2 cellular contexts compared by ENCODE assay signal in genomic region chr1:67525053-67525760, GRCh38.
TF ChIP-seq lines count a peak whose summit lies in the region.

No MANE protein-coding gene starts in this region.

TF ChIP-seq in IMR-90, 13 proteins besides CTCF, POLR2A, EP300 and RAD21:
- no peak for TF ChIP-seq USF2 (IDR thresholded peaks at IDR 0.05; ENCODE audit: low read depth, low read length)
- no peak for TF ChIP-seq CEBPB (IDR thresholded peaks at IDR 0.05; ENCODE audit: low read depth, low read length)
- TF ChIP-seq MXI1 (IDR thresholded peaks at IDR 0.05; ENCODE audit: borderline replicate concordance, low read depth, low read length), result no peak
- no peak for TF ChIP-seq ELK1 (IDR thresholded peaks at IDR 0.05; ENCODE audit: borderline replicate concordance, low read depth, low read length)
- no peak for TF ChIP-seq FOS (IDR thresholded peaks at IDR 0.05; ENCODE audit: low read depth, low read length)
- TF ChIP-seq NFE2L2 (IDR thresholded peaks at IDR 0.05; ENCODE audit: low read depth, low read length), result no peak
- no peak for TF ChIP-seq SMC3 (IDR thresholded peaks at IDR 0.05; ENCODE audit: low read depth, low read length)
- no peak for TF ChIP-seq MAZ (IDR thresholded peaks at IDR 0.05; ENCODE audit: borderline replicate concordance, low read depth, low read length)
- TF ChIP-seq RFX5 (IDR thresholded peaks at IDR 0.05; ENCODE audit: low read depth, low read length), result no peak
- TF ChIP-seq RCOR1 (IDR thresholded peaks at IDR 0.05; ENCODE audit: insufficient replicate concordance, low read length), result no peak
- no peak for TF ChIP-seq CHD1 (IDR thresholded peaks at IDR 0.05; ENCODE audit: low read depth, low read length)
- TF ChIP-seq MAFK (IDR thresholded peaks at IDR 0.05; ENCODE audit: low read depth, low read length), result no peak
- no peak for TF ChIP-seq BHLHE40 (IDR thresholded peaks at IDR 0.05; ENCODE audit: low read depth, low read length)

TF ChIP-seq in HepG2, 621 proteins besides CTCF, POLR2A, EP300 and RAD21 (continues in another document):
- TF ChIP-seq ZNF260 (CRISPR knock-in tag; IDR thresholded peaks at IDR 0.05; ENCODE audit: borderline replicate concordance, low read depth) (no peak), GATAD2A (CRISPR knock-in tag; IDR thresholded peaks at IDR 0.05) (peak; percentile 52; the same call in 1 of the 2 replicates), KDM1A (CRISPR knock-in tag; IDR thresholded peaks at IDR 0.05) (no peak), NFE2L1 (CRISPR knock-in tag; IDR thresholded peaks at IDR 0.05; ENCODE audit: borderline replicate concordance) (no peak), SP1 (IDR thresholded peaks at IDR 0.05) (no peak), SP1 (CRISPR knock-in tag; IDR thresholded peaks at IDR 0.05) (no peak), ZNF558 (CRISPR knock-in tag; IDR thresholded peaks at IDR 0.05; ENCODE audit: borderline replicate concordance) (no peak), ZNF709 (CRISPR knock-in tag; IDR thresholded peaks at IDR 0.05) (no peak), ARNT (IDR thresholded peaks at IDR 0.05) (no peak), NONO (IDR thresholded peaks at IDR 0.05) (no peak), NONO (CRISPR knock-in tag; conservative IDR thresholded peaks at IDR 0.05) (0 out of 2 replicates have a peak, but pooled peaks have one; percentile 19), E2F2 (CRISPR knock-in tag; IDR thresholded peaks at IDR 0.05; ENCODE audit: borderline replicate concordance) (no peak), ZNF230 (CRISPR knock-in tag; IDR thresholded peaks at IDR 0.05) (no peak), ZNF589 (CRISPR knock-in tag; conservative IDR thresholded peaks at IDR 0.05) (no peak), CC2D1A (CRISPR knock-in tag; IDR thresholded peaks at IDR 0.05) (no peak), HIC2 (CRISPR knock-in tag; IDR thresholded peaks at IDR 0.05; ENCODE audit: low read depth) (no peak), ZNF563 (CRISPR knock-in tag; IDR thresholded peaks at IDR 0.05) (no peak), ZBTB38 (CRISPR knock-in tag; IDR thresholded peaks at IDR 0.05) (no peak), PBX2 (CRISPR knock-in tag; IDR thresholded peaks at IDR 0.05) (no peak), HOXA9 (CRISPR knock-in tag; IDR thresholded peaks at IDR 0.05; ENCODE audit: borderline replicate concordance) (no peak), CENPBD1 (CRISPR knock-in tag; IDR thresholded peaks at IDR 0.05; ENCODE audit: borderline replicate concordance, low read depth) (no peak), FOXA1 (IDR thresholded peaks at IDR 0.05) (no peak), FOXA1 (CRISPR knock-in tag; IDR thresholded peaks at IDR 0.05) (0 out of 2 replicates have a peak, but pooled peaks have one; percentile 18), RELA (CRISPR knock-in tag; IDR thresholded peaks at IDR 0.05) (no peak), RNF219 (CRISPR knock-in tag; IDR thresholded peaks at IDR 0.05) (no peak), ZNF549 (CRISPR knock-in tag; IDR thresholded peaks at IDR 0.05) (no peak), MLXIP (CRISPR knock-in tag; IDR thresholded peaks at IDR 0.05; ENCODE audit: borderline replicate concordance) (no peak), TEAD3 (CRISPR knock-in tag; optimal IDR thresholded peaks at IDR 0.05; ENCODE audit: borderline replicate concordance) (no peak), ATF6 (CRISPR knock-in tag; conservative IDR thresholded peaks at IDR 0.05) (no peak), ZNF644 (CRISPR knock-in tag; IDR thresholded peaks at IDR 0.05; ENCODE audit: low read depth) (0 out of 2 replicates have a peak, but pooled peaks have one; percentile 7), HMG20A (CRISPR knock-in tag; IDR thresholded peaks at IDR 0.05; ENCODE audit: borderline replicate concordance) (0 out of 2 replicates have a peak, but pooled peaks have one; percentile 28), NR2F6 (IDR thresholded peaks at IDR 0.05) (no peak), NR2F6 (CRISPR knock-in tag; IDR thresholded peaks at IDR 0.05) (0 out of 2 replicates have a peak, but pooled peaks have one; percentile 33), ZNF768 (CRISPR knock-in tag; IDR thresholded peaks at IDR 0.05) (peak; percentile 24; the same call in 1 of the 2 replicates), ZNF280B (CRISPR knock-in tag; IDR thresholded peaks at IDR 0.05; ENCODE audit: borderline replicate concordance) (no peak), ZBTB33 (CRISPR knock-in tag; IDR thresholded peaks at IDR 0.05) (no peak), ZNF224 (CRISPR knock-in tag; IDR thresholded peaks at IDR 0.05) (no peak), HNRNPK (IDR thresholded peaks at IDR 0.05; ENCODE audit: low read depth, low read length, poor library complexity, severe bottlenecking) (no peak), ZBTB26 (CRISPR knock-in tag; IDR thresholded peaks at IDR 0.05; ENCODE audit: borderline replicate concordance) (peak; percentile 99)
